Comparison of ENCODE assay signal across 11 cellular contexts in genomic region chr5:67047180-67047579, GRCh38.
A peak's percentile ranks its signal among the peaks of the same experiment; 100 is the strongest.
DNase-seq lines count a peak whose midpoint lies in the region; ATAC-seq and TF ChIP-seq lines count a peak whose summit lies in the region.
"Had no signal": no experiment of that assay in that cellular context is flagged by ENCODE, and none has a peak within 500 bp of the region (broad histone marks: within the 10 kb centered on the region; RNA-seq: fewer than 3 reads in every experiment).

No MANE protein-coding gene starts in this region.

- H3K4me3 Mint-ChIP-seq in WTC11: no peak overlapping the region

- H3K27ac Mint-ChIP-seq in WTC11: 0 out of 2 replicates have a peak overlapping the region, but pooled peaks have one; percentile 34

- H3K36me3 ChIP-seq in thyroid gland: no peaks in the 10 kb centered on the region

- H3K27me3 ChIP-seq in thyroid gland: no peaks in the 10 kb centered on the region

- no peaks in the 10 kb centered on the region for H3K36me3 Mint-ChIP-seq in WTC11

- H3K4me1 ChIP-seq in thyroid gland: peaks cover 13 to 31% of the 10 kb centered on the region in 2 donors

- no peak overlapping the region for H3K27ac ChIP-seq in thyroid gland

- intact Hi-C loops in left colon (cut with DNase I, micrococcal nuclease) (no loop called here), thyroid gland (cut with DNase I) (no loop called here)

- H3K4me3 ChIP-seq in thyroid gland (replicated peaks in 1 of 3): no peak overlapping the region

- no peaks in the 10 kb centered on the region for H3K27me3 Mint-ChIP-seq in WTC11 (ENCODE audit: low read depth)

- H3K9me3 Mint-ChIP-seq in WTC11: no peaks in the 10 kb centered on the region

- peak; percentile 71 for ATAC-seq in WTC11
- peak; percentile 16 for ATAC-seq in left colon

- no peak for TF ChIP-seq POLR2A in thyroid gland (IDR thresholded peaks at IDR 0.05)

- CTCF ChIA-PET in WTC11 (lab: Charles Lee): no interaction called here

- TF ChIP-seq CTCF in WTC11 (IDR thresholded peaks at IDR 0.05) (no peak), thyroid gland (IDR thresholded peaks at IDR 0.05) (no peak)

- no peaks in the 10 kb centered on the region for H3K9me3 ChIP-seq in thyroid gland

- POLR2A ChIA-PET in WTC11 (lab: Charles Lee): no interaction called here

- H3K4me1 Mint-ChIP-seq in WTC11: peaks cover 28% of the 10 kb centered on the region

- WGBS in thyroid gland, 2 donors: 84 to 89% methylated on average over 2 of the region's 2 CpGs

- DNase-seq in NCI-H2029 treated with DMSO at 0.1 percent for 48 hours (lab: John Stamatoyannopoulos, UW) (peak; percentile 18), NCI-H2029 (lab: John Stamatoyannopoulos, UW) (no peak), WTC11 (ENCODE audit: low spot score) (no peak), left colon (peak; percentile 30 to 47), thyroid gland (peak; percentile 20 to 33), NCI-H510A treated with DMSO at 0.1 percent for 48 hours (lab: John Stamatoyannopoulos, UW) (no peak), glomerular visceral epithelial cell (ENCODE audit: extremely low spot score) (no peak), ureter (ENCODE audit: low spot score) (no peak)
- DNase-seq: mesendoderm, NCI-H1105 treated with DMSO at 0.1 percent for 48 hours, NCI-H82 had no signal

TF ChIP-seq in WTC11, 78 proteins besides CTCF, POLR2A, EP300 and RAD21:
- TF ChIP-seq ZNF416 (CRISPR knock-in tag; IDR thresholded peaks at IDR 0.05) (no peak), NR1H2 (CRISPR knock-in tag; IDR thresholded peaks at IDR 0.05) (no peak), ZNF423 (CRISPR knock-in tag; IDR thresholded peaks at IDR 0.05) (no peak), ZNF138 (CRISPR knock-in tag; conservative IDR thresholded peaks at IDR 0.05) (no peak), RORB (CRISPR knock-in tag; IDR thresholded peaks at IDR 0.05) (no peak), AFF4 (CRISPR knock-in tag; IDR thresholded peaks at IDR 0.05; ENCODE audit: borderline replicate concordance) (no peak), JAZF1 (CRISPR knock-in tag; IDR thresholded peaks at IDR 0.05) (no peak), NR2C2 (CRISPR knock-in tag; IDR thresholded peaks at IDR 0.05) (no peak), CREB1 (CRISPR knock-in tag; IDR thresholded peaks at IDR 0.05) (no peak), TCF7 (CRISPR knock-in tag; IDR thresholded peaks at IDR 0.05; ENCODE audit: low read depth) (no peak), TP53 (CRISPR knock-in tag; IDR thresholded peaks at IDR 0.05) (no peak), NR3C1 (CRISPR knock-in tag; conservative IDR thresholded peaks at IDR 0.05; ENCODE audit: low read depth) (no peak), EMX1 (CRISPR knock-in tag; IDR thresholded peaks at IDR 0.05) (no peak), CBFB (CRISPR knock-in tag; IDR thresholded peaks at IDR 0.05; ENCODE audit: low read depth) (no peak), GABPB1 (CRISPR knock-in tag; IDR thresholded peaks at IDR 0.05) (no peak)

Comparison
In these comparisons a context has a peak if more than half of its experiments do, and no peak if none do; other contexts are left out.
1. DNase-seq: peak in NCI-H2029 treated with DMSO at 0.1 percent for 48 hours (single experiment), left colon (2 of 2) and thyroid gland (2 of 2); none in NCI-H2029 (single experiment), WTC11 (single experiment), NCI-H510A treated with DMSO at 0.1 percent for 48 hours (single experiment), glomerular visceral epithelial cell (single experiment) and ureter (single experiment).